Comparison of ENCODE assay signal across 2 cellular contexts in genomic region chr17:36812762-36813161, GRCh38.
TF ChIP-seq lines count a peak whose summit lies in the region.

No MANE protein-coding gene starts in this region.

TF ChIP-seq in HepG2, 621 proteins besides CTCF, POLR2A, EP300 and RAD21 (continued from another document):
- no peak for TF ChIP-seq ZXDC (CRISPR knock-in tag; IDR thresholded peaks at IDR 0.05)
- no peak for TF ChIP-seq PRDM4 (CRISPR knock-in tag; IDR thresholded peaks at IDR 0.05; ENCODE audit: borderline replicate concordance)
- TF ChIP-seq ZBTB8A (CRISPR knock-in tag; IDR thresholded peaks at IDR 0.05; ENCODE audit: borderline replicate concordance, low read depth), result no peak
TF ChIP-seq in HepG2: peak in this region for 0.

TF ChIP-seq in SK-N-SH treated with all-trans-retinoic acid at 6 μM for 48 hours, 23 proteins besides CTCF, POLR2A, EP300 and RAD21 (continued from another document):
- TF ChIP-seq TCF4 (CRISPR knock-in tag; IDR thresholded peaks at IDR 0.05; ENCODE audit: borderline replicate concordance) (no peak), ESRRG (CRISPR knock-in tag; IDR thresholded peaks at IDR 0.05) (no peak), ARNTL (CRISPR knock-in tag; IDR thresholded peaks at IDR 0.05; ENCODE audit: borderline replicate concordance, low read depth) (no peak), SNAI2 (CRISPR knock-in tag; IDR thresholded peaks at IDR 0.05) (no peak), OSR1 (CRISPR knock-in tag; IDR thresholded peaks at IDR 0.05) (no peak), BACH2 (CRISPR knock-in tag; IDR thresholded peaks at IDR 0.05; ENCODE audit: borderline replicate concordance) (no peak), ZNF565 (CRISPR knock-in tag; conservative IDR thresholded peaks at IDR 0.05; ENCODE audit: low read depth) (no peak)
